Comparison of ENCODE assay signal across 8 cellular contexts in the genomic region with DNA sequence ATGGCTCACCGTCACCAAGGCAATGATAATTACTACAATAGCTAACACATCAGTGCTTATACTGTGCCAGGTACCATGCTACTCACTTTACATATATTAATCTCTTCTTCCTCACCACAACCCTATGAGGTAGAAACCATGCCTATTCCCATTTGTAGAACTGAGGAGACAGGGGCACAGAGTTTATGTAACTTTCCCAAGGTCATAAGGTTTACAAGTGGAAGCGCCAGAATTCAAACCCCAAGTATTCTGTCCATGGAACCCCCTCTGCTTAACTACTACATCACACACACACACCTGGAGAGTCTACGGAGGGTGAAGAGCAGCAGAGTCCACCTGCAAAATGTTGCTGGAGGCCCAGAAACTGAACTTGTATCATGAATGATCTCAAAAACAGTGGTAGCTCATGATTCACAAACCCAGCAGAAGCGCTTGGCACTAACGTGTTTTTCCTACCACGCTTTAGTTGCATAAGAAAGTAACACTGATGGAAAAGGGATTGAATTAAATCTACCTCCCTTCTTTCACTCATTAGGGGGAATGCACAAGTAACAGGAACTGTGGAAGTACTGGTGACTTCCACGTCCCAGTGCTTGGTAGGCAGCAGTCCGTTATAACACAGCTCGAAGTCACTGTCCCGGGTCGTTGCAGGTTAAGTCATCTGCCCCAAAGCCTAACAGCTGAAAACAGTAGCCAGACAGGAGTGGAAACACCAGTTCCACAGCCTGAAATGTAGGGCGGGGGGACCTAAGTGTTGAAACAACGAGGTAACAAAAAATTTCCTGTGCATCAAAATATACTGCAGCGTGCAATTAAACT. TPM values are rescaled to one million over a fixed set of nuclear protein-coding genes. Genes with fewer than 3 reads are reported as not detected.
DNase-seq lines count a peak whose midpoint lies in the region; ATAC-seq and TF ChIP-seq lines count a peak whose summit lies in the region.

No MANE protein-coding gene starts in this region.

- H3K4me3 ChIP-seq in left ventricle myocardium inferior (peak overlapping the region; percentile 82), tibial artery (peak overlapping the region; percentile 14 to 21)

- no peak overlapping the region for H3K27ac ChIP-seq in left ventricle myocardium inferior (replicated peaks)
- H3K27ac ChIP-seq in tibial artery = no peak overlapping the region

- H3K36me3 Mint-ChIP-seq in activated T-helper 2 cell treated with anti-CD3 and anti-CD28 coated beads, Interferon-gamma antibody, Interleukin-2, Interleukin-4, amounts not matched to agents 10 μg/mL and 5 μg/mL and 100 μg/mL, durations not matched to agents 14 hours and 24 hours and 36 hours (ENCODE audit: low read depth) = peaks cover 25% of the 10 kb centered on the region

- peaks cover 63% of the 10 kb centered on the region for H3K4me1 Mint-ChIP-seq in activated T-helper 2 cell treated with anti-CD3 and anti-CD28 coated beads, Interferon-gamma antibody, Interleukin-2, Interleukin-4, amounts not matched to agents 10 μg/mL and 5 μg/mL and 100 μg/mL, durations not matched to agents 14 hours and 24 hours and 36 hours (ENCODE audit: low read depth)

- no peaks in the 10 kb centered on the region for H3K27me3 ChIP-seq in left ventricle myocardium inferior (ENCODE audit: low read depth)
- no peaks in the 10 kb centered on the region for H3K27me3 ChIP-seq in tibial artery

- no peaks in the 10 kb centered on the region for H3K9me3 Mint-ChIP-seq in activated T-helper 2 cell treated with anti-CD3 and anti-CD28 coated beads, Interferon-gamma antibody, Interleukin-2, Interleukin-4, amounts not matched to agents 10 μg/mL and 5 μg/mL and 100 μg/mL, durations not matched to agents 14 hours and 24 hours and 36 hours

- ATAC-seq in Right ventricle myocardium superior (ENCODE audit: poor library complexity) = no peak

- H3K36me3 ChIP-seq in left ventricle myocardium inferior = no peaks in the 10 kb centered on the region
- no peaks in the 10 kb centered on the region for H3K36me3 ChIP-seq in tibial artery

- no peak for TF ChIP-seq CTCF in left ventricle myocardium inferior (IDR thresholded peaks at IDR 0.05; ENCODE audit: borderline replicate concordance)
- no peak for TF ChIP-seq CTCF in tibial artery (IDR thresholded peaks at IDR 0.05)

- H3K27me3 Mint-ChIP-seq in activated T-helper 2 cell treated with anti-CD3 and anti-CD28 coated beads, Interferon-gamma antibody, Interleukin-2, Interleukin-4, amounts not matched to agents 10 μg/mL and 5 μg/mL and 100 μg/mL, durations not matched to agents 14 hours and 24 hours and 36 hours (ENCODE audit: low read depth) = no peaks in the 10 kb centered on the region

- H3K4me1 ChIP-seq in left ventricle myocardium inferior (peaks cover 31% of the 10 kb centered on the region), tibial artery (peaks cover 0 to 16% (median 12%) of the 10 kb centered on the region in 4 donors)

- peak overlapping the region; percentile 79 for H3K4me3 Mint-ChIP-seq in activated T-helper 2 cell treated with anti-CD3 and anti-CD28 coated beads, Interferon-gamma antibody, Interleukin-2, Interleukin-4, amounts not matched to agents 10 μg/mL and 5 μg/mL and 100 μg/mL, durations not matched to agents 14 hours and 24 hours and 36 hours (ENCODE audit: low read depth)

- no peaks in the 10 kb centered on the region for H3K9me3 ChIP-seq in left ventricle myocardium inferior (replicated peaks)
- H3K9me3 ChIP-seq in tibial artery = no peaks in the 10 kb centered on the region

- DNase-seq in left ventricle myocardium inferior (no peak), Right ventricle myocardium superior (no peak), islet precursor cell (peak; percentile 83), tibial artery (no peak), LoVo (ENCODE audit: low spot score) (no peak), DMS79 treated with DMSO at 0.1 percent for 48 hours (lab: John Stamatoyannopoulos, UW) (no peak), NCI-H524 (lab: John Stamatoyannopoulos, UW) (no peak)
- no peak for DNase-seq in activated T-helper 2 cell treated with anti-CD3 and anti-CD28 coated beads, Interferon-gamma antibody, Interleukin-2, Interleukin-4, amounts not matched to agents 10 μg/mL and 5 μg/mL and 100 μg/mL, durations not matched to agents 14 hours and 24 hours and 36 hours (ENCODE audit: low spot score)

- intact Hi-C loops in left ventricle myocardium inferior (cut with micrococcal nuclease) = no loop called here
- intact Hi-C loops in Right ventricle myocardium superior (cut with DNase I) = no loop called here
- intact Hi-C loops in activated T-helper 2 cell treated with anti-CD3 and anti-CD28 coated beads, Interferon-gamma antibody, Interleukin-2, Interleukin-4, amounts not matched to agents 10 μg/mL and 5 μg/mL and 100 μg/mL, durations not matched to agents 14 hours and 24 hours and 36 hours (cut with micrococcal nuclease) = loop anchor here (5.0 to 10.0 kb wide), 3 partner anchors 54 to 1776 kb away; a partner anchor contains a TSS
- intact Hi-C loops in tibial artery (cut with DNase I; ENCODE audit: low total_unique reads) = loop anchor here (10.0 kb wide), 1 partner anchor 184 kb away; a partner anchor contains a TSS

- peak overlapping the region; percentile 68 for H3K27ac Mint-ChIP-seq in activated T-helper 2 cell treated with anti-CD3 and anti-CD28 coated beads, Interferon-gamma antibody, Interleukin-2, Interleukin-4, amounts not matched to agents 10 μg/mL and 5 μg/mL and 100 μg/mL, durations not matched to agents 14 hours and 24 hours and 36 hours

RNA-seq across cellular contexts. Expression of a gene that starts 2.0 kb away (rescaled TPM):
- total RNA-seq in left ventricle myocardium inferior (15.8 TPM), Right ventricle myocardium superior (10.0 TPM)
- 49.3 and 49.6 TPM in 2 replicates for total RNA-seq in activated T-helper 2 cell treated with anti-CD3 and anti-CD28 coated beads, Interferon-gamma antibody, Interleukin-2, Interleukin-4, amounts not matched to agents 10 μg/mL and 5 μg/mL and 100 μg/mL, durations not matched to agents 14 hours and 24 hours and 36 hours

Comparison
In these comparisons a context has a peak if more than half of its experiments do, and no peak if none do; other contexts are left out.
1. intact Hi-C loops: an anchor here in activated T-helper 2 cell treated with anti-CD3 and anti-CD28 coated beads, Interferon-gamma antibody, Interleukin-2, Interleukin-4, amounts not matched to agents 10 μg/mL and 5 μg/mL and 100 μg/mL, durations not matched to agents 14 hours and 24 hours and 36 hours (5.0 to 10.0 kb wide) and tibial artery (10.0 kb wide); none called in left ventricle myocardium inferior and Right ventricle myocardium superior.